ENCODE assay signal across 8 cellular contexts in the genomic region with DNA sequence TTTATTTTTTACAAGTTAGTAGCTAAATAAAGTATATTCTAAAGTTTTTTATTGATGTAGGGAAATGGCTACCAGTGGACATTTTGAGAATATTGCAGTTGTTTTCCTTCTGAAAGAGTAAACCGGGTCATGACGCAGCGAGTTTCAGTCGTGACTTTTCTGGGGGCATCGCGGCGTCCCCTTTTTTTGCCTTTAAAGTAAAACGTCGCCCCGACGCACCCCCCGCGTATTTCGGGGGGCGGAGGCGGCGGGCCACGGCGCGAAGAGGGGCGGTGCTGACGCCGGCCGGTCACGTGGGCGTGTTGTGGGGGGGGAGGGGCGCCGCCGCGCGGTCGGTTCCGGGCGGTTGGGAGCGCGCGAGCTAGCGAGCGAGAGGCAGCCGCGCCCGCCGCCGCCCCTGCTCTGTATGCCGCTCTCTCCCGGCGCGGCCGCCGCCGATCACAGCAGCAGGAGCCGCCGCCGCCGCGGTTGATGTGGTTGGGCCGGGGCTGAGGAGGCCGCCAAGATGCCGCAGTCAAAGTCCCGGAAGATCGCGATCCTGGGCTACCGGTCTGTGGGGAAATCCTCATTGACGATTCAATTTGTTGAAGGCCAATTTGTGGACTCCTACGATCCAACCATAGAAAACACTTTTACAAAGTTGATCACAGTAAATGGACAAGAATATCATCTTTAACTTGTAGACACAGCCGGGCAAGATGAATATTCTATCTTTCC. TPM values are rescaled to one million over a fixed set of nuclear protein-coding genes. Genes with fewer than 3 reads are reported as not detected.
DNase-seq lines count a peak whose midpoint lies in the region; ATAC-seq and TF ChIP-seq lines count a peak whose summit lies in the region.
"Not testable (repeated sequence)": the region's sequence is repeated elsewhere in the genome, so short reads cannot be mapped to it uniquely, and the experiment has no call there.

No MANE protein-coding gene starts in this region.

- in situ Hi-C loops in gastrocnemius medialis (cut with MboI; ENCODE audit: low sequenced_read_pairs in 4 of 4), result not testable (repeated sequence)

- not testable (repeated sequence) for H3K27ac ChIP-seq in KMS-11
- H3K27ac ChIP-seq in breast epithelium, result peak overlapping the region; percentile 72 to 76
- peak overlapping the region; percentile 39 to 76 (median 56) for H3K27ac ChIP-seq in gastrocnemius medialis
- peak overlapping the region in 1 of 2 donors; percentile 69 for H3K27ac ChIP-seq in thoracic aorta

- ATAC-seq in GM18517 (IDR thresholded peaks at IDR 0.05; ENCODE audit: unreplicated experiment), result peak; percentile 94
- peak; percentile 90 for ATAC-seq in HG02610 (IDR thresholded peaks at IDR 0.05; ENCODE audit: unreplicated experiment)
- ATAC-seq in gastrocnemius medialis, result peak; percentile 98 to 99
- peak; percentile 89 for ATAC-seq in thoracic aorta (ENCODE audit: insufficient number of reproducible peaks, low FRiP score, low read depth)

- not testable (repeated sequence) for H3K4me1 ChIP-seq in KMS-11 (ENCODE audit: low read depth, poor library complexity, severe bottlenecking); breast epithelium; gastrocnemius medialis; thoracic aorta (ENCODE audit: control insufficient read depth in 1 of 2, low read depth in 2 of 2)

- not testable (repeated sequence) for H3K27me3 ChIP-seq in KMS-11 (ENCODE audit: insufficient read depth, low read depth); breast epithelium; gastrocnemius medialis; thoracic aorta (replicated peaks; ENCODE audit: insufficient read depth)

- H3K36me3 ChIP-seq in KMS-11 (ENCODE audit: insufficient read depth); breast epithelium; gastrocnemius medialis; thoracic aorta: not testable (repeated sequence)

- H3K4me2 ChIP-seq in KMS-11, result 0 out of 2 replicates have a peak overlapping the region, but pooled peaks have one; percentile 30

- intact Hi-C loops in breast epithelium (cut with DNase I; ENCODE audit: low total_unique reads); gastrocnemius medialis (cut with DNase I; ENCODE audit: low total_unique reads): not testable (repeated sequence)

- peak; percentile 69 to 73 for DNase-seq in activated CD4-positive, alpha-beta T cell treated with anti-CD3 and anti-CD28 coated beads, Interleukin-2, amount 50 U/mL, for 48 hours
- DNase-seq in breast epithelium (ENCODE audit: low spot score in 2 of 2) (peak; percentile 47 to 76), gastrocnemius medialis (peak; percentile 45 to 60)
- not testable (repeated sequence) for DNase-seq in thoracic aorta (ENCODE audit: low spot score)

- H3K4me3 ChIP-seq in KMS-11 (IDR thresholded peaks at IDR 0.05; ENCODE audit: insufficient read depth, low read depth, low read length), result not testable (repeated sequence)
- H3K4me3 ChIP-seq in breast epithelium (peak overlapping the region; percentile 42 to 64 (median 48)), iPS-18c (ENCODE audit: insufficient read depth, low read depth, low read length) (peak overlapping the region; percentile 31; the same call in 1 of the 2 replicates), gastrocnemius medialis (peak overlapping the region; percentile 40 to 58 (median 51)), thoracic aorta (peak overlapping the region; percentile 74)

- TF ChIP-seq CTCF in KMS-11 (conservative IDR thresholded peaks at IDR 0.05; ENCODE audit: low read depth, low read length); breast epithelium (IDR thresholded peaks at IDR 0.05); gastrocnemius medialis (IDR thresholded peaks at IDR 0.05 in 4 of 5, conservative IDR thresholded peaks at IDR 0.05 in 1 of 5); thoracic aorta (IDR thresholded peaks at IDR 0.05): not testable (repeated sequence)

- not testable (repeated sequence) for TF ChIP-seq POLR2A in breast epithelium (IDR thresholded peaks at IDR 0.05)
- TF ChIP-seq POLR2A in gastrocnemius medialis (IDR thresholded peaks at IDR 0.05), result peak; percentile 13 to 19

- not testable (repeated sequence) for H3K9me3 ChIP-seq in breast epithelium; iPS-18c (ENCODE audit: control insufficient read depth, insufficient read depth, low read length); gastrocnemius medialis; thoracic aorta

- peak overlapping the region; percentile 27; the same call in 1 of the 2 replicates for H3K9ac ChIP-seq in KMS-11

- H3K79me2 ChIP-seq in KMS-11 (ENCODE audit: insufficient read depth, low read depth), result not testable (repeated sequence)

- H4K20me1 ChIP-seq in KMS-11 (ENCODE audit: insufficient read depth), result not testable (repeated sequence)

- peak overlapping the region; percentile 73 for H2AFZ ChIP-seq in KMS-11 (ENCODE audit: low read depth)

RNA-seq across cellular contexts. Expression of a gene that starts 57.5 kb away (rescaled TPM):
- total RNA-seq in breast epithelium (1 to 10 TPM in 2 of 3 donors, under 1 TPM in 1; 0.73 to 3.8 (median 2.0) TPM), gastrocnemius medialis (1 to 10 TPM in 1 of 4 donors, under 1 TPM in 3; 0.29 to 1.6 (median 0.91) TPM), thoracic aorta (1 to 10 TPM; 1.8 to 5.3 TPM)
